8 cellular contexts compared by ENCODE assay signal in genomic region chr2:101387151-101387807, GRCh38. TPM values are rescaled to one million over a fixed set of nuclear protein-coding genes. Genes with fewer than 3 reads are reported as not detected.
DNase-seq lines count a peak whose midpoint lies in the region; ATAC-seq and TF ChIP-seq lines count a peak whose summit lies in the region.

Gene CREG2, minus strand, starts transcription at chr2:101387503. Its CDS starts 46 bp downstream, at chr2:101387457.

- H3K36me3 ChIP-seq in BLaER1 (no peaks in the 10 kb centered on the region), MM.1S (replicated peaks; ENCODE audit: insufficient read depth, low read length) (no peaks in the 10 kb centered on the region)

- DNase-seq in HT-29 (ENCODE audit: low spot score) (peak; percentile 49), T-helper 2 cell (peak; percentile 28 to 65 (median 35)), astrocyte of the hippocampus (ENCODE audit: low read depth, low spot score) (peak; percentile 85), hepatic stellate cell (ENCODE audit: low spot score) (peak; percentile 72), putamen (ENCODE audit: low spot score) (peak; percentile 68), MM.1S (no peak)

- peak within 1 kb of the TSS; percentile 16; the same call in 1 of the 2 replicates for H3K4me3 ChIP-seq in BLaER1
- no peak within 1 kb of the TSS for H3K4me3 ChIP-seq in MM.1S (ENCODE audit: low read length)

- ATAC-seq in HG03521 (IDR thresholded peaks at IDR 0.05; ENCODE audit: unreplicated experiment) = no peak

- H3K9me2 ChIP-seq in MM.1S (replicated peaks; ENCODE audit: insufficient read depth, low read length) = no peaks in the 10 kb centered on the region

- H3K9ac ChIP-seq in BLaER1 (no peak within 1 kb of the TSS), MM.1S (ENCODE audit: low read length) (no peak within 1 kb of the TSS)

- H4K20me1 ChIP-seq in BLaER1 = peaks cover 19% of the 10 kb centered on the region; the same call in 1 of the 2 replicates
- H4K20me1 ChIP-seq in MM.1S (ENCODE audit: insufficient read depth, low read length) = no peaks in the 10 kb centered on the region

- H3K9me3 ChIP-seq in BLaER1 (peaks cover 17% of the 10 kb centered on the region), MM.1S (replicated peaks; ENCODE audit: insufficient read depth, low read length) (no peaks in the 10 kb centered on the region)

- H3K4me1 ChIP-seq in BLaER1 = peaks cover 7% of the 10 kb centered on the region; the same call in 1 of the 2 replicates
- no peaks in the 10 kb centered on the region for H3K4me1 ChIP-seq in MM.1S (ENCODE audit: low read length)

- TF ChIP-seq CTCF in MM.1S (IDR thresholded peaks at IDR 0.05; ENCODE audit: low read length) = no peak

- no peaks in the 10 kb centered on the region for H3F3A ChIP-seq in MM.1S (ENCODE audit: insufficient read depth, low read length)

- H3K79me2 ChIP-seq in MM.1S (ENCODE audit: low read length) = no peaks in the 10 kb centered on the region

- H3K27me3 ChIP-seq in BLaER1 (peaks cover 60% of the 10 kb centered on the region), MM.1S (replicated peaks; ENCODE audit: insufficient read depth, low read length) (no peaks in the 10 kb centered on the region)

- no peak within 1 kb of the TSS for H2AFZ ChIP-seq in MM.1S (ENCODE audit: low read length)

- H3K4me2 ChIP-seq in BLaER1 (0 out of 2 replicates have a peak within 1 kb of the TSS, but pooled peaks have one; percentile 28), MM.1S (ENCODE audit: low read depth, low read length) (no peak within 1 kb of the TSS)

- H3K27ac ChIP-seq in BLaER1 = no peak within 1 kb of the TSS
- no peak within 1 kb of the TSS for H3K27ac ChIP-seq in MM.1S (ENCODE audit: low read length)

RNA-seq across cellular contexts. Expression of gene CREG2, which starts in this region (rescaled TPM):
- not detected in 2 replicates for total RNA-seq in HT-29 (2014; rRNA removed; shearing (Covaris generic))

Comparison
In these comparisons a context has a peak if more than half of its experiments do, and no peak if none do; other contexts are left out.
1. Peak in DNase-seq in HT-29; RNA of the gene not detected or under 1 TPM.